20 cellular contexts compared by ENCODE assay signal in genomic region chr10:71401969-71402368, GRCh38. TPM values are rescaled to one million over a fixed set of nuclear protein-coding genes. Genes with fewer than 3 reads are reported as not detected.
A peak's percentile ranks its signal among the peaks of the same experiment; 100 is the strongest.
DNase-seq lines count a peak whose midpoint lies in the region; ATAC-seq and TF ChIP-seq lines count a peak whose summit lies in the region.
"Had no signal": no experiment of that assay in that cellular context is flagged by ENCODE, and none has a peak within 500 bp of the region (broad histone marks: within the 10 kb centered on the region; RNA-seq: fewer than 3 reads in every experiment).

No MANE protein-coding gene starts in this region.

- no peaks in the 10 kb centered on the region for H3K36me3 Mint-ChIP-seq in activated CD8-positive, alpha-beta memory T cell treated with anti-CD3 and anti-CD28 coated beads, Interleukin-2, amount 10 ng/mL, durations not matched to agents 7 days and 5 days
- no peaks in the 10 kb centered on the region for H3K36me3 Mint-ChIP-seq in osteocyte (ENCODE audit: unreplicated experiment)
- H3K36me3 Mint-ChIP-seq: CD8-positive, alpha-beta memory T cell had no signal

- CTCF ChIA-PET in activated CD8-positive, alpha-beta memory T cell treated with anti-CD3 and anti-CD28 coated beads, Interleukin-2, amount 10 ng/mL, durations not matched to agents 7 days and 5 days (lab: Charles Lee) = interaction anchor here (1.2 kb wide), 1 partner anchor 168 kb away, joined by 3 read pairs; no protein-coding TSS in a partner anchor

- no peak overlapping the region for H3K27ac Mint-ChIP-seq in activated CD8-positive, alpha-beta memory T cell treated with anti-CD3 and anti-CD28 coated beads, Interleukin-2, amount 10 ng/mL, durations not matched to agents 7 days and 5 days
- no peak overlapping the region for H3K27ac Mint-ChIP-seq in osteocyte (ENCODE audit: unreplicated experiment)
- H3K27ac Mint-ChIP-seq: CD4-positive, alpha-beta T cell; CD8-positive, alpha-beta memory T cell had no signal

- no peak for ATAC-seq in activated CD8-positive, alpha-beta memory T cell treated with anti-CD3 and anti-CD28 coated beads, Interleukin-2, amount 10 ng/mL, durations not matched to agents 7 days and 5 days
- ATAC-seq: GM12878 had no signal

- no peak for TF ChIP-seq CTCF in osteocyte (IDR thresholded peaks at IDR 0.05)

- peaks cover 35% of the 10 kb centered on the region for H3K27me3 Mint-ChIP-seq in activated CD8-positive, alpha-beta memory T cell treated with anti-CD3 and anti-CD28 coated beads, Interleukin-2, amount 10 ng/mL, durations not matched to agents 7 days and 5 days
- H3K27me3 Mint-ChIP-seq in osteocyte (ENCODE audit: unreplicated experiment) = peaks cover 72% of the 10 kb centered on the region

- no peaks in the 10 kb centered on the region for H3K9me3 Mint-ChIP-seq in activated CD8-positive, alpha-beta memory T cell treated with anti-CD3 and anti-CD28 coated beads, Interleukin-2, amount 10 ng/mL, durations not matched to agents 7 days and 5 days (ENCODE audit: low read depth)
- H3K9me3 Mint-ChIP-seq in osteocyte (ENCODE audit: unreplicated experiment) = no peaks in the 10 kb centered on the region
- H3K9me3 Mint-ChIP-seq: CD4-positive, alpha-beta T cell had no signal

- no peaks in the 10 kb centered on the region for H3K4me1 Mint-ChIP-seq in activated CD8-positive, alpha-beta memory T cell treated with anti-CD3 and anti-CD28 coated beads, Interleukin-2, amount 10 ng/mL, durations not matched to agents 7 days and 5 days
- peaks cover 7% of the 10 kb centered on the region for H3K4me1 Mint-ChIP-seq in osteocyte (ENCODE audit: unreplicated experiment)

- no peak overlapping the region for H3K4me3 Mint-ChIP-seq in activated CD8-positive, alpha-beta memory T cell treated with anti-CD3 and anti-CD28 coated beads, Interleukin-2, amount 10 ng/mL, durations not matched to agents 7 days and 5 days
- no peak overlapping the region for H3K4me3 Mint-ChIP-seq in osteocyte (ENCODE audit: unreplicated experiment)
- H3K4me3 Mint-ChIP-seq: CD14-positive monocyte; CD4-positive, alpha-beta T cell; CD8-positive, alpha-beta memory T cell had no signal

- peak; percentile 19 for DNase-seq in activated CD8-positive, alpha-beta memory T cell treated with anti-CD3 and anti-CD28 coated beads, Interleukin-2, amount 10 ng/mL, durations not matched to agents 7 days and 5 days
- no peak for DNase-seq in activated CD8-positive, alpha-beta memory T cell treated with anti-CD3 and anti-CD28 coated beads for 24 hours
- peak; percentile 32 for DNase-seq in osteocyte (ENCODE audit: extremely low spot score, unreplicated experiment)
- DNase-seq in stimulated activated CD8-positive, alpha-beta memory T cell treated with anti-CD3 and anti-CD28 coated beads, Interleukin-4, amount 100 ng/mL, for 48 hours = peak; percentile 4
- DNase-seq in SHP77 treated with DMSO at 0.1 percent for 48 hours (lab: John Stamatoyannopoulos, UW) = no peak
- no peak for DNase-seq in NCI-H345 treated with DMSO at 0.1 percent for 48 hours (lab: John Stamatoyannopoulos, UW; ENCODE audit: unreplicated experiment)
- DNase-seq: ACHN; AML-193; BE2C; CD4-positive, alpha-beta T cell; CD8-positive, alpha-beta memory T cell; DMS 273 treated with DMSO at 0.1 percent for 48 hours; DMS79; EL; GDM1; GM23248; H7; HCEC 1CT had no signal

RNA-seq across cellular contexts. Expression of gene CDH23, which starts 5.2 kb away (rescaled TPM):
- total RNA-seq in activated CD8-positive, alpha-beta memory T cell treated with anti-CD3 and anti-CD28 coated beads, Interleukin-2, amount 10 ng/mL, durations not matched to agents 7 days and 5 days = under 1 TPM; 0.16 to 0.61 TPM
- total RNA-seq in osteocyte = not detected in 2 replicates
- total RNA-seq: GM23248 had no signal

Comparison
In these comparisons a context has a peak if more than half of its experiments do, and no peak if none do; other contexts are left out.
1. DNase-seq: peak in activated CD8-positive, alpha-beta memory T cell treated with anti-CD3 and anti-CD28 coated beads, Interleukin-2, amount 10 ng/mL, durations not matched to agents 7 days and 5 days (single experiment), osteocyte (single experiment) and stimulated activated CD8-positive, alpha-beta memory T cell treated with anti-CD3 and anti-CD28 coated beads, Interleukin-4, amount 100 ng/mL, for 48 hours (single experiment); none in activated CD8-positive, alpha-beta memory T cell treated with anti-CD3 and anti-CD28 coated beads for 24 hours (single experiment), SHP77 treated with DMSO at 0.1 percent for 48 hours (single experiment) and NCI-H345 treated with DMSO at 0.1 percent for 48 hours (single experiment).